ENCODE assay signal across 21 cellular contexts in genomic region chr18:61731169-61731568, GRCh38.
DNase-seq lines count a peak whose midpoint lies in the region; ATAC-seq and TF ChIP-seq lines count a peak whose summit lies in the region.
"Had no signal": no experiment of that assay in that cellular context is flagged by ENCODE, and none has a peak within 500 bp of the region (broad histone marks: within the 10 kb centered on the region; RNA-seq: fewer than 3 reads in every experiment).

No MANE protein-coding gene starts in this region.

- no peak for TF ChIP-seq EP300 in suprapubic skin (IDR thresholded peaks at IDR 0.05)

- TF ChIP-seq CTCF in fibroblast of mammary gland (conservative IDR thresholded peaks at IDR 0.05; ENCODE audit: control insufficient read depth, insufficient read depth, low read depth, low read length) = no peak
- TF ChIP-seq CTCF in left lung (IDR thresholded peaks at IDR 0.05) = no peak
- no peak for TF ChIP-seq CTCF in suprapubic skin (IDR thresholded peaks at IDR 0.05)

- H3K4me1 ChIP-seq in left lung (peaks cover 3 to 10% of the 10 kb centered on the region in 2 donors), suprapubic skin (peaks cover 19% of the 10 kb centered on the region)

- DNase-seq in NCI-H446 treated with DMSO at 0.1 percent for 48 hours (lab: John Stamatoyannopoulos, UW) (peak; percentile 39), fibroblast of mammary gland (ENCODE audit: low read depth) (peak; percentile 48), left lung (no peak), suprapubic skin (ENCODE audit: low spot score in 2 of 2) (no peak), DMS153 (lab: John Stamatoyannopoulos, UW) (no peak), SW480 (ENCODE audit: low spot score) (no peak)
- DNase-seq: activated CD4-positive, alpha-beta T cell treated with anti-CD3 and anti-CD28 coated beads for 1 hour; activated naive CD8-positive, alpha-beta T cell treated with anti-CD3 and anti-CD28 coated beads for 36 hours; CD4-positive, alpha-beta memory T cell; dermis blood vessel endothelial cell; MM.1S; naive B cell; NCI-H187; NCI-H345; stimulated activated naive CD8-positive, alpha-beta T cell treated with anti-CD3 and anti-CD28 coated beads, Interleukin-15, amount 100 ng/mL, for 72 hours had no signal

- H3K9me3 ChIP-seq in left lung = no peaks in the 10 kb centered on the region
- peaks cover 5% of the 10 kb centered on the region for H3K9me3 ChIP-seq in suprapubic skin

- 49% methylated on average over 5 of the region's 5 CpGs for WGBS in suprapubic skin

- no peaks in the 10 kb centered on the region for H3K27me3 ChIP-seq in left lung
- no peaks in the 10 kb centered on the region for H3K27me3 ChIP-seq in suprapubic skin

- no peak for TF ChIP-seq POLR2A in suprapubic skin (IDR thresholded peaks at IDR 0.05)

- intact Hi-C loops in left lung (cut with DNase I) = no loop called here

- H3K27ac ChIP-seq in left lung = peak overlapping the region; percentile 7 to 86
- peak overlapping the region; percentile 63 for H3K27ac ChIP-seq in suprapubic skin
- H3K27ac ChIP-seq: epithelial cell of prostate, HL-60 had no signal

- H3K4me3 ChIP-seq in fibroblast of mammary gland (ENCODE audit: control insufficient read depth, low read depth, low read length) (no peak overlapping the region), left lung (no peak overlapping the region), suprapubic skin (no peak overlapping the region)

- H3K36me3 ChIP-seq in left lung = no peaks in the 10 kb centered on the region
- no peaks in the 10 kb centered on the region for H3K36me3 ChIP-seq in suprapubic skin

- ATAC-seq in left lung = peak; percentile 47
- ATAC-seq in HG02610 (IDR thresholded peaks at IDR 0.05; ENCODE audit: unreplicated experiment) = no peak
- ATAC-seq in esophagus mucosa = no peak
- ATAC-seq: HCT116; SK-N-SH treated with all-trans-retinoic acid at 6 μM for 48 hours; stimulated activated naive CD8-positive, alpha-beta T cell treated with anti-CD3 and anti-CD28 coated beads, Interleukin-15, amount 100 ng/mL, for 72 hours had no signal

Comparison
In these comparisons a context has a peak if more than half of its experiments do, and no peak if none do; other contexts are left out.
1. DNase-seq: peak in NCI-H446 treated with DMSO at 0.1 percent for 48 hours (single experiment) and fibroblast of mammary gland (single experiment); none in left lung (0 of 2), suprapubic skin (0 of 2), DMS153 (single experiment) and SW480 (single experiment).